ENCODE assay signal across 16 cellular contexts in genomic region chr1:98421098-98421460, GRCh38.
DNase-seq lines count a peak whose midpoint lies in the region; ATAC-seq and TF ChIP-seq lines count a peak whose summit lies in the region.
"Had no signal": no experiment of that assay in that cellular context is flagged by ENCODE, and none has a peak within 500 bp of the region (broad histone marks: within the 10 kb centered on the region; RNA-seq: fewer than 3 reads in every experiment).

No MANE protein-coding gene starts in this region.

- H2BK20ac ChIP-seq in H9 (ENCODE audit: low read depth, low read length, poor library complexity, severe bottlenecking): no peak overlapping the region

- no peak overlapping the region for H3K4me3 Mint-ChIP-seq in H9
- H3K4me3 Mint-ChIP-seq: B cell; CD4-positive, alpha-beta T cell; GM23338 had no signal

- no peak overlapping the region for H3K4me3 ChIP-seq in fibroblast of villous mesenchyme (ENCODE audit: low read depth, low read length)
- H3K4me3 ChIP-seq: GM23338 had no signal

- no peak overlapping the region for H3K4me2 ChIP-seq in H9 (ENCODE audit: insufficient read depth, insufficient read length, low read length)
- H3K4me2 ChIP-seq: GM23338 had no signal

- no peaks in the 10 kb centered on the region for H3K9me3 ChIP-seq in H9 (ENCODE audit: control insufficient read depth, low read depth, low read length)

- WGBS in H9 (ENCODE audit: extremely low coverage, insufficient read length, low lambda C conversion rate): no CpG with 5 or more reads among the region's 2 CpGs

- DNase-seq in NCI-H2171 treated with DMSO at 0.1 percent for 48 hours (lab: John Stamatoyannopoulos, UW) (peak; percentile 6), NCI-H2171 (lab: John Stamatoyannopoulos, UW) (no peak), NCI-H1694 (lab: John Stamatoyannopoulos, UW) (peak; percentile 20), NCI-H748 treated with DMSO at 0.1 percent for 48 hours (lab: John Stamatoyannopoulos, UW) (peak; percentile 12), fibroblast of villous mesenchyme (ENCODE audit: low read depth) (peak; percentile 56), H9 (no peak)
- no peak for DNase-seq in stimulated activated CD8-positive, alpha-beta memory T cell treated with anti-CD3 and anti-CD28 coated beads, Interleukin-4, amount 100 ng/mL, for 48 hours
- DNase-seq: ACHN; C1 segment of cervical spinal cord; Calu3; CD4-positive, alpha-beta T cell; DMS 273 treated with DMSO at 0.1 percent for 48 hours; H7 had no signal

- H3K9ac ChIP-seq in H9 (ENCODE audit: extremely low read depth, insufficient read length, low read length): no peak overlapping the region

- H3K23me2 ChIP-seq in H9 (ENCODE audit: insufficient read length, low read depth, low read length, poor library complexity, severe bottlenecking): no peaks in the 10 kb centered on the region

- H4K5ac ChIP-seq in H9 (ENCODE audit: insufficient read length, low read depth, low read length): no peak overlapping the region

- no peak overlapping the region for H2AFZ ChIP-seq in H9 (ENCODE audit: low read length)
- H2AFZ ChIP-seq: GM23338 had no signal

- no peaks in the 10 kb centered on the region for H3K9me3 Mint-ChIP-seq in H9
- H3K9me3 Mint-ChIP-seq: CD4-positive, alpha-beta T cell; GM23338 had no signal

- no peak overlapping the region for H3K23ac ChIP-seq in H9 (ENCODE audit: insufficient read length, low read depth, low read length)

- no peak overlapping the region for H3K14ac ChIP-seq in H9 (ENCODE audit: insufficient read depth, low read length)

- H2BK15ac ChIP-seq in H9 (ENCODE audit: low read depth, low read length): no peak overlapping the region

- TF ChIP-seq CTCF in fibroblast of villous mesenchyme (IDR thresholded peaks at IDR 0.05; ENCODE audit: insufficient read depth, low read depth, low read length): no peak
- no peak for TF ChIP-seq CTCF in H9 (conservative IDR thresholded peaks at IDR 0.05)

- H3K4ac ChIP-seq in H9 (ENCODE audit: low read depth, low read length): no peak overlapping the region

- H3T11ph ChIP-seq in H9 (ENCODE audit: low read length): no peak overlapping the region

- no peak overlapping the region for H2BK5ac ChIP-seq in H9 (ENCODE audit: insufficient read length, low read length)

- no peaks in the 10 kb centered on the region for H3K27me3 Mint-ChIP-seq in H9 (ENCODE audit: low read depth)
- H3K27me3 Mint-ChIP-seq: B cell; CD4-positive, alpha-beta T cell had no signal

- H3K4me1 Mint-ChIP-seq in H9: peaks cover 0 to 11% of the 10 kb centered on the region in 2 experiments; a peak in 2 of 4 replicates
- H3K4me1 Mint-ChIP-seq: B cell, GM23338 had no signal

- no peaks in the 10 kb centered on the region for H3K4me1 ChIP-seq in H9 (ENCODE audit: insufficient read depth, low read length)

- H3K79me1 ChIP-seq in H9 (ENCODE audit: insufficient read depth, low read depth, low read length, poor library complexity, severe bottlenecking): no peaks in the 10 kb centered on the region

- no peak overlapping the region for H2BK12ac ChIP-seq in H9 (ENCODE audit: insufficient read length, low read depth, low read length)

- H4K91ac ChIP-seq in H9 (ENCODE audit: insufficient read length, low read depth, low read length): no peak overlapping the region

- H3K27ac ChIP-seq in H9 (ENCODE audit: insufficient read length, low read depth, low read length): no peak overlapping the region

- no peak overlapping the region for H3K56ac ChIP-seq in H9 (ENCODE audit: insufficient read length, low read depth, low read length)

- H3K27ac Mint-ChIP-seq in H9: no peak overlapping the region
- H3K27ac Mint-ChIP-seq: B cell; CD4-positive, alpha-beta T cell; GM23338 had no signal

- no peak for ATAC-seq in GM18519 (IDR thresholded peaks at IDR 0.05; ENCODE audit: low FRiP score, unreplicated experiment)
- ATAC-seq: GM23338 had no signal

- no peaks in the 10 kb centered on the region for H4K20me1 ChIP-seq in H9 (ENCODE audit: control insufficient read depth, insufficient read depth, insufficient read length)

- H2AK5ac ChIP-seq in H9 (ENCODE audit: insufficient read length, low read length): no peak overlapping the region

- no peaks in the 10 kb centered on the region for H3K79me2 ChIP-seq in H9 (ENCODE audit: insufficient read depth, low read length)

- H3K18ac ChIP-seq in H9 (ENCODE audit: insufficient read length, low read depth, low read length): no peak overlapping the region

- no peaks in the 10 kb centered on the region for H3K27me3 ChIP-seq in H9 (ENCODE audit: insufficient read depth, low read length)

- no peak overlapping the region for H2BK120ac ChIP-seq in H9 (ENCODE audit: low read depth, low read length, poor library complexity, severe bottlenecking)

- no peak overlapping the region for H4K8ac ChIP-seq in H9 (replicated peaks; ENCODE audit: insufficient read length, low read depth, low read length)

- no peaks in the 10 kb centered on the region; a peak in 1 of 7 replicates for H3K36me3 Mint-ChIP-seq in H9 (ENCODE audit: insufficient read depth in 1 of 3, low read depth in 3 of 3)

Comparison
In these comparisons a context has a peak if more than half of its experiments do, and no peak if none do; other contexts are left out.
1. DNase-seq: peak in NCI-H2171 treated with DMSO at 0.1 percent for 48 hours (single experiment), NCI-H1694 (single experiment), NCI-H748 treated with DMSO at 0.1 percent for 48 hours (single experiment) and fibroblast of villous mesenchyme (single experiment); none in NCI-H2171 (single experiment), stimulated activated CD8-positive, alpha-beta memory T cell treated with anti-CD3 and anti-CD28 coated beads, Interleukin-4, amount 100 ng/mL, for 48 hours (single experiment) and H9 (single experiment).